Comparison of ENCODE assay signal across 12 cellular contexts in the genomic region with DNA sequence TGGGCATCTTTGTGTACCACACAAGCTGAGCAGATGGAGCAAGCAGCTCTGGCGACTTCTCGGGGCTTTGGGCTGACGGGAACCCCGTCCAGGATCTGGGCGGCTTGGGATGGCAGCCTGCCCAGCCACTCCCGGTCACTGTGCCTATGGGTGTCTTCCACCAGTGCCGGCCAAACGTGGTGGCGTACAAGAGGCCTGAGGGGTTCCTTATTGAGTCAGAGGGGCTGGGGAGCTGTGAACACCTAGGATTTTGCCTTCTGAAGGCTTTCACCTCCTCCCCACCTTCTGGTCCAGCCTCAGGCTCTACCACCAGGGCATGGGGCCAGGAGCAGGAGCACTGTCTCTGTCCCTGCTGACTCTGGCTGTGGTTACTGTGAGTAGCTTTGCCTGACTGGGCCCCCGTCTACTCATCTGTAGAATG.
DNase-seq lines count a peak whose midpoint lies in the region; ATAC-seq, FAIRE-seq and TF ChIP-seq lines count a peak whose summit lies in the region.
"Had no signal": no experiment of that assay in that cellular context is flagged by ENCODE, and none has a peak within 500 bp of the region (broad histone marks: within the 10 kb centered on the region; RNA-seq: fewer than 3 reads in every experiment).

No MANE protein-coding gene starts in this region.

- H3K79me2 ChIP-seq in astrocyte (ENCODE audit: insufficient read depth, low read length): peaks cover 60% of the 10 kb centered on the region

- no peaks in the 10 kb centered on the region for H3K9me3 ChIP-seq in astrocyte (ENCODE audit: insufficient read depth, low read depth, low read length)

- intact Hi-C loops in left cardiac atrium (cut with DNase I): loop anchor here in 1 of 2 donors (10.0 kb wide), 1 partner anchor 51 kb away; no protein-coding TSS in a partner anchor

- H3K36me3 Mint-ChIP-seq in astrocyte (ENCODE audit: low read depth, unreplicated experiment): peaks cover 13% of the 10 kb centered on the region

- H3K4me1 ChIP-seq in astrocyte (ENCODE audit: insufficient read depth, low read length): peaks cover 24% of the 10 kb centered on the region
- peaks cover 49% of the 10 kb centered on the region for H3K4me1 ChIP-seq in rectal smooth muscle tissue (ENCODE audit: control insufficient read depth, insufficient read depth, low read length)

- H3K27me3 ChIP-seq in astrocyte (ENCODE audit: insufficient read depth, low read length): no peaks in the 10 kb centered on the region
- H3K27me3 ChIP-seq in rectal smooth muscle tissue (ENCODE audit: control insufficient read depth, insufficient read depth, low read length): no peaks in the 10 kb centered on the region

- no peak overlapping the region for H3K4me2 ChIP-seq in astrocyte (ENCODE audit: low read length)

- H3K4me1 Mint-ChIP-seq in astrocyte (ENCODE audit: low read depth, unreplicated experiment): peaks cover 10% of the 10 kb centered on the region

- H2AFZ ChIP-seq in astrocyte (ENCODE audit: low read depth, low read length): no peak overlapping the region

- no peak overlapping the region for H3K4me3 ChIP-seq in astrocyte (ENCODE audit: insufficient read depth, low read depth, low read length)
- H3K4me3 ChIP-seq in rectal smooth muscle tissue (ENCODE audit: low read length): no peak overlapping the region

- H3K9me3 Mint-ChIP-seq in astrocyte (ENCODE audit: unreplicated experiment): no peaks in the 10 kb centered on the region

- no peak overlapping the region for H3K27ac Mint-ChIP-seq in astrocyte (ENCODE audit: unreplicated experiment)

- H3K27me3 Mint-ChIP-seq in astrocyte (ENCODE audit: low read depth, unreplicated experiment): no peaks in the 10 kb centered on the region

- no peak overlapping the region for H3K9ac ChIP-seq in astrocyte (ENCODE audit: low read length)
- no peak overlapping the region for H3K9ac ChIP-seq in rectal smooth muscle tissue (ENCODE audit: low read length)

- H3K36me3 ChIP-seq in astrocyte (ENCODE audit: insufficient read depth, low read length) (peaks cover 11% of the 10 kb centered on the region), rectal smooth muscle tissue (ENCODE audit: control insufficient read depth, insufficient read depth, low read length) (peaks cover 9% of the 10 kb centered on the region)

- DNase-seq in AG20443 (ENCODE audit: low spot score) (peak; percentile 62), astrocyte (ENCODE audit: low read depth) (peak; percentile 23), left cardiac atrium (peak; percentile 79), NCI-H1930 (lab: John Stamatoyannopoulos, UW) (no peak), KG1 (lab: John Stamatoyannopoulos, UW) (no peak), dedifferentiated amniotic fluid mesenchymal stem cell (ENCODE audit: extremely low spot score) (no peak)
- DNase-seq: activated effector memory CD4-positive, alpha-beta T cell treated with Interleukin-2 at 50 U/mL for 16 hours; GDM1; SHP77 had no signal

- H3K4me3 Mint-ChIP-seq in astrocyte (ENCODE audit: unreplicated experiment): no peak overlapping the region

- no peak for FAIRE-seq in astrocyte (lab: Jason Lieb, UNC)
- FAIRE-seq: H54 had no signal

- ATAC-seq in left cardiac atrium (peak; percentile 24 to 26), GM19351 (IDR thresholded peaks at IDR 0.05; ENCODE audit: unreplicated experiment) (no peak)

- no peak for TF ChIP-seq CTCF in astrocyte (IDR thresholded peaks at IDR 0.05; ENCODE audit: insufficient read depth, low read depth, low read length)

- H3K27ac ChIP-seq in astrocyte (ENCODE audit: low read depth, low read length) (peak overlapping the region; percentile 11), rectal smooth muscle tissue (ENCODE audit: low read depth, low read length) (peak overlapping the region; percentile 90)

- peaks cover 81% of the 10 kb centered on the region for H4K20me1 ChIP-seq in astrocyte (ENCODE audit: insufficient read depth, low read length)

Comparison
In these comparisons a context has a peak if more than half of its experiments do, and no peak if none do; other contexts are left out.
1. DNase-seq: peak in AG20443 (single experiment), astrocyte (single experiment) and left cardiac atrium (single experiment); none in NCI-H1930 (0 of 2), KG1 (single experiment) and dedifferentiated amniotic fluid mesenchymal stem cell (single experiment).